In genomic region chr19:36528194-36528920, GRCh38 we compare ENCODE assay signal across 1 cellular context.
TF ChIP-seq lines count a peak whose summit lies in the region.

ZNF260 (minus strand) TSS chr19:36528271; CDS start chr19:36515238, 13,033 bp downstream.

TF ChIP-seq in A549, 52 proteins besides CTCF, POLR2A, EP300 and RAD21 (continued from another document):
- TF ChIP-seq USF2 (IDR thresholded peaks at IDR 0.05): no peak
- peak; percentile 68 for TF ChIP-seq MAFK (IDR thresholded peaks at IDR 0.05; ENCODE audit: partially characterized antibody)
